ENCODE assay signal across 28 cellular contexts in the genomic region with DNA sequence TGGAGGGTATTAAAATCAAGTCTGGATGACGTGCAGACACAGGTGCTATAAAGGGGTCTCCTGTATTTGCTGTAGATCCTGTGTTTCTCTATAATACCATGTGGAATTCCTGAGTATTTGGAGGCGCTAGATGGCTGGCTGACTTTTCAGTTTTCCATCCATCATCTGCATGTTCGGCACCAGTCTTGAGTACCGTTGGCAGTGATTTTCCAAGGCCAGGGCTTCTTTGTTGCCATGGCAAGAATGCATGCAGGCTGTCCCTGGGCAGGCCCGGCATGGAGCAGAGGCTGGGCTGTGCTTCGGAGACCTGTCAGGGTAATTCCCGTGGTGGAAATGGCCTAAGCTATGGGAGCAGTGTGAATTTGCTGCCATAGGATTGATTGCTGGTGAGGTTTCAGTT.
"Had no signal": no experiment of that assay in that cellular context is flagged by ENCODE, and none has a peak within 500 bp of the region (broad histone marks: within the 10 kb centered on the region; RNA-seq: fewer than 3 reads in every experiment).

No MANE protein-coding gene starts in this region.

- DNase-seq: naive thymus-derived CD8-positive, alpha-beta T cell; nephron progenitor cell; nucleus accumbens; ovary; posterior cingulate gyrus; psoas muscle; right cardiac atrium; right lobe of liver; sigmoid colon; small intestine; stimulated activated CD4-positive, alpha-beta T cell treated with anti-CD3 and anti-CD28 coated beads, Interleukin-15, amount 100 ng/mL, for 24 hours; stimulated activated CD4-positive, alpha-beta T cell treated with anti-CD3 and anti-CD28 coated beads, Interleukin-2, amount 100 ng/mL, for 24 hours; stimulated activated CD4-positive, alpha-beta T cell treated with anti-CD3 and anti-CD28 coated beads, Interleukin-2, amount 100 ng/mL, for 48 hours; stimulated activated CD4-positive, alpha-beta T cell treated with anti-CD3 and anti-CD28 coated beads, Interleukin-4, amount 100 ng/mL, for 24 hours; stimulated activated naive B cell treated with anti-CD40 and anti-IgM and Interleukin-4, amounts not matched to agents 10 μg/mL and 1 μg/mL and 100 μg/mL, for 72 hours; stimulated activated naive CD4-positive, alpha-beta T cell treated with Interleukin-2 at 50 U/mL for 16 hours; stomach; trophoblast cell had no signal

- H3K4me3 Mint-ChIP-seq: naive thymus-derived CD8-positive, alpha-beta T cell; natural killer cell treated with Interleukin-12 subunit alpha and Interleukin-12 subunit beta and Interleukin-15 and Interleukin-18, amount 100 ng/mL, for 72 hours; nephron progenitor cell; neural crest cell; stimulated activated effector memory CD8-positive, alpha-beta T cell treated with anti-CD3 and anti-CD28 coated beads, Interleukin-12 subunit alpha, Interleukin-12 subunit beta, amount 100 ng/mL, for 72 hours; stimulated activated naive B cell treated with anti-CD40 and anti-IgM and Interleukin-4, amounts not matched to agents 10 μg/mL and 1 μg/mL and 100 μg/mL, for 72 hours; stimulated activated naive CD8-positive, alpha-beta T cell treated with anti-CD3 and anti-CD28 coated beads, Interleukin-15, Interleukin-2, amounts not matched to agents 100 ng/mL and 50 ng/mL, for 24 hours had no signal

- H3K4me3 ChIP-seq: ovary, psoas muscle, right lobe of liver, sigmoid colon, stomach, tibial nerve, upper lobe of left lung, vagina had no signal

- ATAC-seq: naive thymus-derived CD8-positive, alpha-beta T cell; natural killer cell treated with Interleukin-12 subunit alpha and Interleukin-12 subunit beta and Interleukin-15 and Interleukin-18, amount 100 ng/mL, for 72 hours; psoas muscle; right cardiac atrium; right lobe of liver; stimulated activated effector memory CD8-positive, alpha-beta T cell treated with anti-CD3 and anti-CD28 coated beads, Interleukin-12 subunit alpha, Interleukin-12 subunit beta, amount 100 ng/mL, for 72 hours; stimulated activated naive B cell treated with anti-CD40 and anti-IgM and Interleukin-4, amounts not matched to agents 10 μg/mL and 1 μg/mL and 100 μg/mL, for 72 hours had no signal

- H3K27ac Mint-ChIP-seq: naive thymus-derived CD8-positive, alpha-beta T cell; natural killer cell treated with Interleukin-12 subunit alpha and Interleukin-12 subunit beta and Interleukin-15 and Interleukin-18, amount 100 ng/mL, for 72 hours; nephron progenitor cell; progenitor cell of endocrine pancreas; stimulated activated effector memory CD8-positive, alpha-beta T cell treated with anti-CD3 and anti-CD28 coated beads, Interleukin-12 subunit alpha, Interleukin-12 subunit beta, amount 100 ng/mL, for 72 hours; stimulated activated naive B cell treated with anti-CD40 and anti-IgM and Interleukin-4, amounts not matched to agents 10 μg/mL and 1 μg/mL and 100 μg/mL, for 72 hours; stimulated activated naive CD8-positive, alpha-beta T cell treated with anti-CD3 and anti-CD28 coated beads, Interleukin-15, Interleukin-2, amounts not matched to agents 100 ng/mL and 50 ng/mL, for 24 hours had no signal

- H3K36me3 ChIP-seq: neutrophil, ovary, right lobe of liver, sigmoid colon, stomach, tibial nerve, upper lobe of left lung, vagina had no signal

- H3K9me3 ChIP-seq: neutrophil, ovary, right lobe of liver, vagina had no signal

- H3K27ac ChIP-seq: neutrophil, ovary, parathyroid adenoma, psoas muscle, right lobe of liver, sigmoid colon, stomach, tibial nerve, upper lobe of left lung, vagina had no signal

- H3K27me3 ChIP-seq: neutrophil, ovary, right lobe of liver, sigmoid colon, stomach, tibial nerve, upper lobe of left lung, vagina had no signal

- H3K27me3 Mint-ChIP-seq: progenitor cell of endocrine pancreas; stimulated activated naive B cell treated with anti-CD40 and anti-IgM and Interleukin-4, amounts not matched to agents 10 μg/mL and 1 μg/mL and 100 μg/mL, for 72 hours; stimulated activated naive CD8-positive, alpha-beta T cell treated with anti-CD3 and anti-CD28 coated beads, Interleukin-15, Interleukin-2, amounts not matched to agents 100 ng/mL and 50 ng/mL, for 24 hours had no signal

- H3K4me1 ChIP-seq: parathyroid adenoma, psoas muscle, right lobe of liver, sigmoid colon, stomach, tibial nerve, upper lobe of left lung, vagina had no signal

- H3K9me3 Mint-ChIP-seq: natural killer cell treated with Interleukin-12 subunit alpha and Interleukin-12 subunit beta and Interleukin-15 and Interleukin-18, amount 100 ng/mL, for 72 hours had no signal

- H3K36me3 Mint-ChIP-seq: stimulated activated effector memory CD8-positive, alpha-beta T cell treated with anti-CD3 and anti-CD28 coated beads, Interleukin-12 subunit alpha, Interleukin-12 subunit beta, amount 100 ng/mL, for 72 hours had no signal

- H3K4me1 Mint-ChIP-seq: nephron progenitor cell, neural crest cell had no signal
